In genomic region chr2:230915297-230915696, GRCh38 we compare ENCODE assay signal across 1 cellular context.
TF ChIP-seq lines count a peak whose summit lies in the region.

No MANE protein-coding gene starts in this region.

TF ChIP-seq in H1, 55 proteins besides CTCF, POLR2A, EP300 and RAD21:
- TF ChIP-seq TAF7 (optimal IDR thresholded peaks at IDR 0.05; ENCODE audit: borderline replicate concordance, low read depth, low read length), result no peak
- no peak for TF ChIP-seq CBX5 (IDR thresholded peaks at IDR 0.05; ENCODE audit: low read depth, low read length)
- TF ChIP-seq USF2 (IDR thresholded peaks at IDR 0.05; ENCODE audit: low read length), result no peak
- TF ChIP-seq TAF1 (IDR thresholded peaks at IDR 0.05; ENCODE audit: low read depth, low read length), result no peak
- TF ChIP-seq CHD2 (IDR thresholded peaks at IDR 0.05; ENCODE audit: low read length), result no peak
- no peak for TF ChIP-seq SUZ12 (IDR thresholded peaks at IDR 0.05; ENCODE audit: low read length)
- no peak for TF ChIP-seq KDM1A (IDR thresholded peaks at IDR 0.05; ENCODE audit: borderline replicate concordance, low read length)
- no peak for TF ChIP-seq BCL11A (IDR thresholded peaks at IDR 0.05; ENCODE audit: low read depth in 2 of 2, low read length in 2 of 2)
- no peak for TF ChIP-seq HDAC6 (IDR thresholded peaks at IDR 0.05; ENCODE audit: low read depth, low read length)
- no peak for TF ChIP-seq TCF12 (IDR thresholded peaks at IDR 0.05; ENCODE audit: low read depth, low read length)
- no peak for TF ChIP-seq HDAC2 (IDR thresholded peaks at IDR 0.05; ENCODE audit: borderline replicate concordance in 1 of 2, low read depth in 2 of 2, low read length in 2 of 2)
- TF ChIP-seq ATF3 (IDR thresholded peaks at IDR 0.05; ENCODE audit: insufficient read depth, low read depth, low read length), result no peak
